9 cellular contexts compared by ENCODE assay signal in the genomic region with DNA sequence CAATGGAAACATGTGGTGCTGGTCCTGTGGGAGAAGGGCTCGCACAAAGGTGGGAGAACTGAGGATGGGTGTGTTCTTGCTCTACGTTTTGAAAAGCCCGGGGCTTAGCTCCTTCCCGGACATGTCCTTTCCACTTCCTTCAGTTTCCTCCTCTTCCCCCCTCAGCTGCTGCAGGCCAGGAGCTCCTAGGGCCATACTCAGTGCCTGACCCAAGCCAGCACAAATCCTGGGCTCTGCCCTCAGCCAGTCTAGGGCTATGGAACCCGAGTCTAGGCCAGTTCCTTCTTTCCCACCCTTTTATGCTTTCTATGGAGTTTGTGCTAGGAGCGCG. TPM values are rescaled to one million over a fixed set of nuclear protein-coding genes. Genes with fewer than 3 reads are reported as not detected.
DNase-seq lines count a peak whose midpoint lies in the region; FAIRE-seq and TF ChIP-seq lines count a peak whose summit lies in the region.
"Had no signal": no experiment of that assay in that cellular context is flagged by ENCODE, and none has a peak within 500 bp of the region (broad histone marks: within the 10 kb centered on the region; RNA-seq: fewer than 3 reads in every experiment).

No MANE protein-coding gene starts in this region.

- TF ChIP-seq POLR2A in esophagus muscularis mucosa (IDR thresholded peaks at IDR 0.05; ENCODE audit: low read depth) (no peak), spleen (IDR thresholded peaks at IDR 0.05) (no peak)

- CTCF ChIA-PET in OCI-LY7 (lab: Charles Lee; ENCODE audit: unreplicated experiment): no interaction called here

- peaks cover 3% of the 10 kb centered on the region for H3K36me3 Mint-ChIP-seq in neural progenitor cell

- H3K9ac ChIP-seq in neural progenitor cell: no peak overlapping the region

- no peak for TF ChIP-seq EP300 in esophagus muscularis mucosa (IDR thresholded peaks at IDR 0.05)

- H3K36me3 ChIP-seq in OCI-LY7 (ENCODE audit: insufficient read depth, low read length): no peaks in the 10 kb centered on the region
- no peaks in the 10 kb centered on the region for H3K36me3 ChIP-seq in esophagus muscularis mucosa
- H3K36me3 ChIP-seq in neural progenitor cell: no peaks in the 10 kb centered on the region
- H3K36me3 ChIP-seq in spleen: no peaks in the 10 kb centered on the region

- H3K4me1 ChIP-seq in OCI-LY7 (ENCODE audit: insufficient read depth, low read length, poor library complexity, severe bottlenecking) (peaks cover 9% of the 10 kb centered on the region), esophagus muscularis mucosa (peaks cover 36 to 62% (median 57%) of the 10 kb centered on the region in 4 donors), neural progenitor cell (peaks cover 32% of the 10 kb centered on the region), spleen (peaks cover 27 to 75% (median 47%) of the 10 kb centered on the region in 6 donors)

- POLR2A ChIA-PET in OCI-LY7 (lab: Charles Lee): no interaction called here

- intact Hi-C loops in OCI-LY7 (cut with micrococcal nuclease; ENCODE audit: unreplicated experiment): no loop called here
- intact Hi-C loops in esophagus muscularis mucosa (cut with DNase I): no loop called here
- intact Hi-C loops in spleen (cut with DNase I; ENCODE audit: low total_unique reads): no loop called here

- TF ChIP-seq CTCF in AG09309 (IDR thresholded peaks at IDR 0.05; ENCODE audit: control insufficient read depth, insufficient read depth, low read depth, low read length, missing control alignments): no peak
- no peak for TF ChIP-seq CTCF in OCI-LY7 (conservative IDR thresholded peaks at IDR 0.05; ENCODE audit: low read length)
- TF ChIP-seq CTCF in esophagus muscularis mucosa (IDR thresholded peaks at IDR 0.05): no peak
- TF ChIP-seq CTCF in neural progenitor cell (IDR thresholded peaks at IDR 0.05): no peak
- no peak for TF ChIP-seq CTCF in spleen (IDR thresholded peaks at IDR 0.05 in 8 of 11, conservative IDR thresholded peaks at IDR 0.05 in 3 of 11)

- peaks cover 9% of the 10 kb centered on the region for H3K9me3 Mint-ChIP-seq in neural progenitor cell

- H3K9me2 ChIP-seq in OCI-LY7 (ENCODE audit: insufficient read depth, low read length): no peaks in the 10 kb centered on the region

- H3K27me3 Mint-ChIP-seq in neural progenitor cell (ENCODE audit: insufficient read depth, low read depth): peaks cover 80% of the 10 kb centered on the region

- peak overlapping the region; percentile 83 for H3K4me3 Mint-ChIP-seq in neural progenitor cell

- peak overlapping the region; percentile 69 for H2AFZ ChIP-seq in OCI-LY7 (ENCODE audit: low read length)
- peak overlapping the region; percentile 89 for H2AFZ ChIP-seq in neural progenitor cell (replicated peaks)

- WGBS in esophagus muscularis mucosa: 24% methylated on average over 7 of the region's 7 CpGs
- 12 to 27% (median 17%) methylated on average over 7 of the region's 7 CpGs for WGBS in spleen, 5 donors

- H3K79me2 ChIP-seq in OCI-LY7 (ENCODE audit: insufficient read depth, low read depth, low read length): no peaks in the 10 kb centered on the region
- no peaks in the 10 kb centered on the region for H3K79me2 ChIP-seq in neural progenitor cell (ENCODE audit: low read depth)

- H3K4me3 ChIP-seq in AG09309 (ENCODE audit: control insufficient read depth, low read depth, low read length) (peak overlapping the region; percentile 53), OCI-LY7 (ENCODE audit: low read depth, low read length, poor library complexity, severe bottlenecking) (no peak overlapping the region), esophagus muscularis mucosa (peak overlapping the region; percentile 53 to 65 (median 56)), neural progenitor cell (peak overlapping the region; percentile 54), spleen (peak overlapping the region in 2 of 8 donors; percentile 48 to 72)

- peaks cover 30% of the 10 kb centered on the region for H3K4me1 Mint-ChIP-seq in neural progenitor cell

- peaks cover 49% of the 10 kb centered on the region for H3F3A ChIP-seq in neural progenitor cell (ENCODE audit: low read depth)

- H3K27ac Mint-ChIP-seq in neural progenitor cell: no peak overlapping the region

- BruUV-seq in OCI-LY7 (replicated peaks; lab: Mats Ljungman, UMichigan): no TSS peak

- no peaks in the 10 kb centered on the region for H3K9me3 ChIP-seq in OCI-LY7 (ENCODE audit: low read length)
- no peaks in the 10 kb centered on the region for H3K9me3 ChIP-seq in esophagus muscularis mucosa
- H3K9me3 ChIP-seq in neural progenitor cell (ENCODE audit: low read depth): no peaks in the 10 kb centered on the region
- no peaks in the 10 kb centered on the region for H3K9me3 ChIP-seq in spleen

- DNase-seq in AG09309 (ENCODE audit: low read depth) (no peak), OCI-LY7 (ENCODE audit: low spot score) (no peak), esophagus muscularis mucosa (ENCODE audit: extremely low spot score) (no peak), neural progenitor cell (ENCODE audit: low spot score) (peak; percentile 31), RKO (ENCODE audit: low spot score) (no peak), urothelium cell line (ENCODE audit: low spot score) (no peak), mesenteric fat pad (ENCODE audit: low spot score) (no peak), spleen (no peak)
- DNase-seq: activated CD8-positive, alpha-beta memory T cell treated with anti-CD3 and anti-CD28 coated beads, Interleukin-2, amount 50 U/mL, for 48 hours had no signal

- H3K27me3 ChIP-seq in esophagus muscularis mucosa: peaks cover 17 to 100% (median 67%) of the 10 kb centered on the region in 4 donors
- H3K27me3 ChIP-seq in neural progenitor cell: peaks cover 98% of the 10 kb centered on the region
- peaks cover 3 to 100% (median 100%) of the 10 kb centered on the region in 7 donors for H3K27me3 ChIP-seq in spleen (replicated peaks in 1 of 7)

- H3K4me2 ChIP-seq in OCI-LY7 (ENCODE audit: low read length) (no peak overlapping the region), neural progenitor cell (peak overlapping the region; percentile 92)

- H3K27ac ChIP-seq in OCI-LY7 (ENCODE audit: low read depth, low read length, poor library complexity, severe bottlenecking) (no peak overlapping the region), esophagus muscularis mucosa (replicated peaks in 1 of 4) (peak overlapping the region; percentile 53 to 72 (median 57)), neural progenitor cell (no peak overlapping the region), spleen (no peak overlapping the region)

- FAIRE-seq in urothelium cell line (lab: Jason Lieb, UNC): no peak

- no peaks in the 10 kb centered on the region for H4K20me1 ChIP-seq in OCI-LY7 (ENCODE audit: insufficient read depth, low read length)
- peaks cover 61% of the 10 kb centered on the region for H4K20me1 ChIP-seq in neural progenitor cell (ENCODE audit: low read depth)

RNA-seq across cellular contexts. Expression of a gene that starts 1.4 kb away (rescaled TPM):
- total RNA-seq in OCI-LY7 (2014; rRNA removed; shearing (Covaris generic)): not detected in 2 replicates
- not detected in 2 replicates for total RNA-seq in OCI-LY7 (2022)
- 1 to 10 TPM in 3 of 4 donors, under 1 TPM in 1; under 0.01 to 1.9 (median 1.5) TPM for total RNA-seq in esophagus muscularis mucosa
- 0.12 TPM in 1 of 2 replicates, not detected in the other for total RNA-seq in neural progenitor cell (ENCODE audit: low replicate concordance)
- 2.3 TPM for total RNA-seq in mesenteric fat pad
- total RNA-seq in spleen: under 1 TPM in 1 of 7 donors, not detected in 6; 0.20 TPM
- under 1 TPM in 2 of 3 donors, not detected in 1; 0.03 TPM for polyA plus RNA-seq in spleen

Comparison
In these comparisons a context has a peak if more than half of its experiments do, and no peak if none do; other contexts are left out.
1. H3K27ac ChIP-seq: peak in esophagus muscularis mucosa (4 of 4); none in OCI-LY7 (single experiment), neural progenitor cell (single experiment) and spleen (0 of 8).